19 cellular contexts compared by ENCODE assay signal in genomic region chr19:45567609-45568008, GRCh38. TPM values are rescaled to one million over a fixed set of nuclear protein-coding genes. Genes with fewer than 3 reads are reported as not detected.
"Had no signal": no experiment of that assay in that cellular context is flagged by ENCODE, and none has a peak within 500 bp of the region (broad histone marks: within the 10 kb centered on the region; RNA-seq: fewer than 3 reads in every experiment).

No MANE protein-coding gene starts in this region.

- H3K36me3 ChIP-seq: ascending aorta, neural progenitor cell, ovary, sigmoid colon, tibial nerve had no signal

- H3K27me3 ChIP-seq: ascending aorta, neural progenitor cell, ovary, sigmoid colon, tibial nerve had no signal

- H3K9me3 ChIP-seq: ascending aorta, ovary, sigmoid colon, tibial nerve had no signal

- H3K4me3 ChIP-seq: ascending aorta, lung, neural progenitor cell, ovary, sigmoid colon, SK-N-MC, tibial nerve had no signal

- H3K4me1 ChIP-seq: neural progenitor cell, sigmoid colon had no signal

- H3K27me3 Mint-ChIP-seq: activated naive CD8-positive, alpha-beta T cell treated with anti-CD3 and anti-CD28 coated beads, Interleukin-2, amount 50 U/mL, for 24 hours had no signal

- ATAC-seq: activated naive CD8-positive, alpha-beta T cell treated with anti-CD3 and anti-CD28 coated beads, Interleukin-2, amount 50 U/mL, for 24 hours had no signal

- H3K4me3 Mint-ChIP-seq: activated naive CD8-positive, alpha-beta T cell treated with anti-CD3 and anti-CD28 coated beads, Interleukin-2, amount 50 U/mL, for 24 hours; neural progenitor cell had no signal

- H3K9me3 Mint-ChIP-seq: activated naive CD8-positive, alpha-beta T cell treated with anti-CD3 and anti-CD28 coated beads, Interleukin-2, amount 50 U/mL, for 24 hours; neural progenitor cell had no signal

- H3K27ac Mint-ChIP-seq: activated naive CD8-positive, alpha-beta T cell treated with anti-CD3 and anti-CD28 coated beads, Interleukin-2, amount 50 U/mL, for 24 hours; neural progenitor cell had no signal

- H3K27ac ChIP-seq: ascending aorta, neural progenitor cell, ovary, sigmoid colon, SK-N-MC, tibial nerve had no signal

- DNase-seq: activated CD4-positive, CD25-positive, alpha-beta regulatory T cell treated with anti-CD3 and anti-CD28 coated beads, Interleukin-2, amount 50 U/mL, for 72 hours; activated naive CD4-positive, alpha-beta T cell treated with Interleukin-2 at 50 U/mL for 16 hours; activated naive CD8-positive, alpha-beta T cell treated with anti-CD3 and anti-CD28 coated beads, Interleukin-2, amount 50 U/mL, for 24 hours; dermis blood vessel endothelial cell; erythroblast; midbrain; ovary; sigmoid colon; stimulated activated CD4-positive, alpha-beta T cell treated with anti-CD3 and anti-CD28 coated beads, Interleukin-12 subunit alpha, Interleukin-12 subunit beta, amount 100 ng/mL, for 4 hours; stimulated activated CD4-positive, alpha-beta T cell treated with anti-CD3 and anti-CD28 coated beads, Interleukin-4, amount 100 ng/mL, for 24 hours; stimulated activated naive CD4-positive, alpha-beta T cell; substantia nigra had no signal

RNA-seq across cellular contexts. Expression of gene GPR4, which starts 34.4 kb away (rescaled TPM):
- total RNA-seq: activated CD8-positive, alpha-beta memory T cell treated with anti-CD3 and anti-CD28 coated beads for 36 hours; bronchial epithelial cell had no signal
